Comparison of ENCODE assay signal across 1 cellular context in the genomic region with DNA sequence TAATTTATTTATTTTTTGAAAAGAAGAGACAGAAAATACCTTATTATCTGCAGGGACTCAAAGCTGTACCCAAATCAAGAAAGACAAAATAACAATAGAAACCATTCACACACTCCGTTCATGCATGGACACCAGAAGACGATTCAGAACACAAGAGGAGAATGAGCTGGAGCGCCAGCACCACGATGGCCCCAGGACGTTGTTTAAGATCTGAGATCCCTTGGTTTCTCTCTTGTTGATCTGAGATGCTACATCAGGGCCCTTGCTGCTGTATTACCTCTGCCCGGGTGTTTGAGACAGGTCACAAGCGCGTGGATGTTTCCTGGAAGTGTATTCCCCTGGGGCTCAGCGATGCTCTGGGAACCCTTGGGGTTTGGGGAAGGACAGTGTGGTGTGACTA.
TF ChIP-seq lines count a peak whose summit lies in the region.

No MANE protein-coding gene starts in this region.

TF ChIP-seq in SK-N-SH treated with all-trans-retinoic acid at 6 μM for 48 hours, 23 proteins besides CTCF, POLR2A, EP300 and RAD21 (continued from another document):
- TF ChIP-seq, protein P1, sequence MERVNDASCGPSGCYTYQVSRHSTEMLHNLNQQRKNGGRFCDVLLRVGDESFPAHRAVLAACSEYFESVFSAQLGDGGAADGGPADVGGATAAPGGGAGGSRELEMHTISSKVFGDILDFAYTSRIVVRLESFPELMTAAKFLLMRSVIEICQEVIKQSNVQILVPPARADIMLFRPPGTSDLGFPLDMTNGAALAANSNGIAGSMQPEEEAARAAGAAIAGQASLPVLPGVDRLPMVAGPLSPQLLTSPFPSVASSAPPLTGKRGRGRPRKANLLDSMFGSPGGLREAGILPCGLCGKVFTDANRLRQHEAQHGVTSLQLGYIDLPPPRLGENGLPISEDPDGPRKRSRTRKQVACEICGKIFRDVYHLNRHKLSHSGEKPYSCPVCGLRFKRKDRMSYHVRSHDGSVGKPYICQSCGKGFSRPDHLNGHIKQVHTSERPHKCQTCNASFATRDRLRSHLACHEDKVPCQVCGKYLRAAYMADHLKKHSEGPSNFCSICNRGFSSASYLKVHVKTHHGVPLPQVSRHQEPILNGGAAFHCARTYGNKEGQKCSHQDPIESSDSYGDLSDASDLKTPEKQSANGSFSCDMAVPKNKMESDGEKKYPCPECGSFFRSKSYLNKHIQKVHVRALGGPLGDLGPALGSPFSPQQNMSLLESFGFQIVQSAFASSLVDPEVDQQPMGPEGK (CRISPR knock-in tag; IDR thresholded peaks at IDR 0.05; ENCODE audit: borderline replicate concordance), result no peak
